In genomic region chr7:33157781-33158180, GRCh38 we compare ENCODE assay signal across 24 cellular contexts. TPM values are rescaled to one million over a fixed set of nuclear protein-coding genes. Genes with fewer than 3 reads are reported as not detected.
DNase-seq lines count a peak whose midpoint lies in the region; ATAC-seq and TF ChIP-seq lines count a peak whose summit lies in the region.
"Had no signal": no experiment of that assay in that cellular context is flagged by ENCODE, and none has a peak within 500 bp of the region (broad histone marks: within the 10 kb centered on the region; RNA-seq: fewer than 3 reads in every experiment).

No MANE protein-coding gene starts in this region.

- peaks cover 39% of the 10 kb centered on the region for H3K4me1 ChIP-seq in KMS-11 (ENCODE audit: low read depth, poor library complexity, severe bottlenecking)
- H3K4me1 ChIP-seq in naive thymus-derived CD4-positive, alpha-beta T cell (ENCODE audit: control insufficient read depth in 2 of 2, insufficient read depth in 2 of 2, low read length in 2 of 2), result no peaks in the 10 kb centered on the region
- H3K4me1 ChIP-seq: parathyroid adenoma, upper lobe of right lung had no signal

- peaks cover 1% of the 10 kb centered on the region for H3K36me3 Mint-ChIP-seq in activated CD8-positive, alpha-beta memory T cell treated with anti-CD3 and anti-CD28 coated beads, Interleukin-2, amount 10 ng/mL, durations not matched to agents 7 days and 5 days
- peaks cover 0 to 79% (median 51%) of the 10 kb centered on the region in 5 donors for H3K36me3 Mint-ChIP-seq in naive thymus-derived CD4-positive, alpha-beta T cell

- DNase-seq in AG09319 (ENCODE audit: extremely low read depth, low read depth) (peak; percentile 53), dedifferentiated amniotic fluid mesenchymal stem cell (ENCODE audit: extremely low spot score) (peak; percentile 18), iris pigment epithelial cell (ENCODE audit: low read depth) (peak; percentile 33), NCI-H510A treated with DMSO at 0.1 percent for 48 hours (lab: John Stamatoyannopoulos, UW) (no peak)
- DNase-seq in activated CD8-positive, alpha-beta memory T cell treated with anti-CD3 and anti-CD28 coated beads, Interleukin-2, amount 10 ng/mL, durations not matched to agents 7 days and 5 days, result no peak
- DNase-seq in naive thymus-derived CD4-positive, alpha-beta T cell, result no peak
- DNase-seq: activated CD4-positive, alpha-beta T cell treated with anti-CD3 and anti-CD28 coated beads for 4 hours; activated CD8-positive, alpha-beta memory T cell treated with anti-CD3 and anti-CD28 coated beads for 24 hours; activated gamma-delta T cell; activated T-cell treated with anti-CD3 and anti-CD28 coated beads, Interleukin-2, amount 50 U/mL, for 1 hour; H9; MG63; NCI-H1417; NCI-H2029 treated with DMSO at 0.1 percent for 48 hours; NCI-H2227 treated with DMSO at 0.1 percent for 48 hours; stimulated activated CD4-positive, alpha-beta T cell treated with anti-CD3 and anti-CD28 coated beads, Interleukin-2, amount 100 ng/mL, for 48 hours; T-helper 2 cell; upper lobe of right lung had no signal

- no peaks in the 10 kb centered on the region for H3K27me3 Mint-ChIP-seq in activated CD8-positive, alpha-beta memory T cell treated with anti-CD3 and anti-CD28 coated beads, Interleukin-2, amount 10 ng/mL, durations not matched to agents 7 days and 5 days
- H3K27me3 Mint-ChIP-seq in naive thymus-derived CD4-positive, alpha-beta T cell, result no peaks in the 10 kb centered on the region

- H3K9me3 ChIP-seq in naive thymus-derived CD4-positive, alpha-beta T cell (ENCODE audit: control insufficient read depth in 2 of 3, low read length in 3 of 3), result no peaks in the 10 kb centered on the region
- H3K9me3 ChIP-seq: MG63, upper lobe of right lung had no signal

- H3K4me2 ChIP-seq in KMS-11, result peak overlapping the region; percentile 50

- CTCF ChIA-PET in activated CD8-positive, alpha-beta memory T cell treated with anti-CD3 and anti-CD28 coated beads, Interleukin-2, amount 10 ng/mL, durations not matched to agents 7 days and 5 days (lab: Charles Lee), result no interaction called here
- CTCF ChIA-PET in naive thymus-derived CD4-positive, alpha-beta T cell (lab: Charles Lee), result no interaction called here

- no peak for ATAC-seq in HG03280 (IDR thresholded peaks at IDR 0.05; ENCODE audit: unreplicated experiment)
- no peak for ATAC-seq in activated CD8-positive, alpha-beta memory T cell treated with anti-CD3 and anti-CD28 coated beads, Interleukin-2, amount 10 ng/mL, durations not matched to agents 7 days and 5 days
- ATAC-seq in naive thymus-derived CD4-positive, alpha-beta T cell, result no peak
- ATAC-seq: K562, upper lobe of right lung had no signal

- no peaks in the 10 kb centered on the region for H3K79me2 ChIP-seq in KMS-11 (ENCODE audit: insufficient read depth, low read depth)
- H3K79me2 ChIP-seq: parathyroid adenoma had no signal

- H3K36me3 ChIP-seq in KMS-11 (ENCODE audit: insufficient read depth), result no peaks in the 10 kb centered on the region
- peaks cover 0 to 9% (median 0%) of the 10 kb centered on the region in 3 experiments for H3K36me3 ChIP-seq in naive thymus-derived CD4-positive, alpha-beta T cell (ENCODE audit: control insufficient read depth in 2 of 3, insufficient read depth in 3 of 3, low read length in 3 of 3)
- H3K36me3 ChIP-seq: BLaER1 treated with 17β-estradiol and CSF1 and Interleukin-3, amounts not matched to agents 10 nM and 100 nM; MG63 had no signal

- no peak overlapping the region for H3K27ac Mint-ChIP-seq in activated CD8-positive, alpha-beta memory T cell treated with anti-CD3 and anti-CD28 coated beads, Interleukin-2, amount 10 ng/mL, durations not matched to agents 7 days and 5 days
- no peak overlapping the region for H3K27ac Mint-ChIP-seq in naive thymus-derived CD4-positive, alpha-beta T cell
- H3K27ac Mint-ChIP-seq: H9 had no signal

- H3K4me1 Mint-ChIP-seq in activated CD8-positive, alpha-beta memory T cell treated with anti-CD3 and anti-CD28 coated beads, Interleukin-2, amount 10 ng/mL, durations not matched to agents 7 days and 5 days, result peaks cover 7% of the 10 kb centered on the region
- no peaks in the 10 kb centered on the region for H3K4me1 Mint-ChIP-seq in naive thymus-derived CD4-positive, alpha-beta T cell
- H3K4me1 Mint-ChIP-seq: H9, neural crest cell had no signal

- TF ChIP-seq CTCF in AG09319 (IDR thresholded peaks at IDR 0.05; ENCODE audit: low read depth, low read length), result no peak
- no peak for TF ChIP-seq CTCF in KMS-11 (conservative IDR thresholded peaks at IDR 0.05; ENCODE audit: low read depth, low read length)

- no peaks in the 10 kb centered on the region for H3K9me3 Mint-ChIP-seq in activated CD8-positive, alpha-beta memory T cell treated with anti-CD3 and anti-CD28 coated beads, Interleukin-2, amount 10 ng/mL, durations not matched to agents 7 days and 5 days (ENCODE audit: low read depth)
- peaks cover 0 to 5% (median 0%) of the 10 kb centered on the region in 11 donors for H3K9me3 Mint-ChIP-seq in naive thymus-derived CD4-positive, alpha-beta T cell

- no peak overlapping the region for H3K27ac ChIP-seq in KMS-11
- no peak overlapping the region for H3K27ac ChIP-seq in naive thymus-derived CD4-positive, alpha-beta T cell (ENCODE audit: low read depth, low read length)
- H3K27ac ChIP-seq: BLaER1 treated with 17β-estradiol and CSF1 and Interleukin-3, amounts not matched to agents 10 nM and 100 nM; parathyroid adenoma; upper lobe of right lung had no signal

- H3K9ac ChIP-seq in KMS-11, result no peak overlapping the region
- H3K9ac ChIP-seq: BLaER1 treated with 17β-estradiol and CSF1 and Interleukin-3, amounts not matched to agents 10 nM and 100 nM; parathyroid adenoma had no signal

- intact Hi-C loops in naive thymus-derived CD4-positive, alpha-beta T cell (cut with micrococcal nuclease), result no loop called here

- H3K4me3 Mint-ChIP-seq in activated CD8-positive, alpha-beta memory T cell treated with anti-CD3 and anti-CD28 coated beads, Interleukin-2, amount 10 ng/mL, durations not matched to agents 7 days and 5 days, result no peak overlapping the region
- H3K4me3 Mint-ChIP-seq in naive thymus-derived CD4-positive, alpha-beta T cell, result no peak overlapping the region
- H3K4me3 Mint-ChIP-seq: H9, neural crest cell had no signal

- H2AFZ ChIP-seq in KMS-11 (ENCODE audit: low read depth), result no peak overlapping the region
- H2AFZ ChIP-seq: parathyroid adenoma had no signal

- POLR2A ChIA-PET in naive thymus-derived CD4-positive, alpha-beta T cell (lab: Charles Lee), result no interaction called here

- H3K27me3 ChIP-seq in KMS-11 (ENCODE audit: insufficient read depth, low read depth), result no peaks in the 10 kb centered on the region
- no peaks in the 10 kb centered on the region for H3K27me3 ChIP-seq in naive thymus-derived CD4-positive, alpha-beta T cell (ENCODE audit: control insufficient read depth in 2 of 2, insufficient read depth in 2 of 2, low read length in 2 of 2)
- H3K27me3 ChIP-seq: BLaER1 treated with 17β-estradiol and CSF1 and Interleukin-3, amounts not matched to agents 10 nM and 100 nM; MG63; upper lobe of right lung had no signal

- H4K20me1 ChIP-seq in KMS-11 (ENCODE audit: insufficient read depth), result no peaks in the 10 kb centered on the region
- H4K20me1 ChIP-seq: BLaER1 treated with 17β-estradiol and CSF1 and Interleukin-3, amounts not matched to agents 10 nM and 100 nM had no signal

- H3K4me3 ChIP-seq in KMS-11 (IDR thresholded peaks at IDR 0.05; ENCODE audit: insufficient read depth, low read depth, low read length), result no peak overlapping the region
- H3K4me3 ChIP-seq in naive thymus-derived CD4-positive, alpha-beta T cell (ENCODE audit: low read length), result no peak overlapping the region
- H3K4me3 ChIP-seq: BLaER1 treated with 17β-estradiol and CSF1 and Interleukin-3, amounts not matched to agents 10 nM and 100 nM; K562; MG63; upper lobe of right lung had no signal

RNA-seq across cellular contexts. Expression of gene BBS9, which starts 28.4 kb away (rescaled TPM):
- 10 to 100 TPM in 1 of 2 experiments, 1 to 10 TPM in 1; 9.8 to 10.2 TPM for total RNA-seq in activated CD8-positive, alpha-beta memory T cell treated with anti-CD3 and anti-CD28 coated beads, Interleukin-2, amount 10 ng/mL, durations not matched to agents 7 days and 5 days
- 10 to 100 TPM; 11.7 to 31.0 (median 28.3) TPM for total RNA-seq in naive thymus-derived CD4-positive, alpha-beta T cell
- 10 to 100 TPM; 11.1 to 13.1 TPM for polyA plus RNA-seq in naive thymus-derived CD4-positive, alpha-beta T cell

RNA-seq across cellular contexts. Expression of gene RP9, which starts 48.6 kb away (rescaled TPM):
- total RNA-seq in activated CD8-positive, alpha-beta memory T cell treated with anti-CD3 and anti-CD28 coated beads, Interleukin-2, amount 10 ng/mL, durations not matched to agents 7 days and 5 days, result 10 to 100 TPM; 11.3 to 11.5 TPM
- 10 to 100 TPM; 12.7 to 23.3 (median 14.7) TPM for total RNA-seq in naive thymus-derived CD4-positive, alpha-beta T cell
- 10 to 100 TPM; 20.4 to 21.5 TPM for polyA plus RNA-seq in naive thymus-derived CD4-positive, alpha-beta T cell

Comparison
In these comparisons a context has a peak if more than half of its experiments do, and no peak if none do; other contexts are left out.
1. DNase-seq: peak in AG09319 (single experiment), dedifferentiated amniotic fluid mesenchymal stem cell (single experiment) and iris pigment epithelial cell (single experiment); none in activated CD8-positive, alpha-beta memory T cell treated with anti-CD3 and anti-CD28 coated beads, Interleukin-2, amount 10 ng/mL, durations not matched to agents 7 days and 5 days (single experiment), NCI-H510A treated with DMSO at 0.1 percent for 48 hours (single experiment) and naive thymus-derived CD4-positive, alpha-beta T cell (0 of 9).